Comparison of ENCODE assay signal across 22 cellular contexts in the genomic region with DNA sequence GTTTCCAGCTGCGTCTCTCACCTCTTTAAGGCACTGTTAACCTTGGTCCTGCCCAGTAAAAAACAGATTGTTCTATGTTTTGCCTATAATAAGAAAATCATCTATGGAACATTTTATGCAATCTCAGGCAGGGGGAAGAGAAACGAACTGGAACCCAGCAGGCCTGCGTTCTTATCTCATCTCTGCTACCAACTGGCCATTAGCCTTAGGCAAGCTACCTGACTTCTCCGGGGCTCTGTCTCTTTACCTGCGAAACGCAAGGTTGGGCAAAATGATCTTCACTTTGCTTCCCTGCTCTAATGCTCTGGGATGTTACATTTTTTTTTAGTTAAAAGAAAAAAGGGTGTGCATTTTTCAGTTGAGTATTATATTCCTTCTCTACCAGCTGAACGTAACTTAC.
DNase-seq lines count a peak whose midpoint lies in the region; ATAC-seq and TF ChIP-seq lines count a peak whose summit lies in the region.
"Had no signal": no experiment of that assay in that cellular context is flagged by ENCODE, and none has a peak within 500 bp of the region (broad histone marks: within the 10 kb centered on the region; RNA-seq: fewer than 3 reads in every experiment).

No MANE protein-coding gene starts in this region.

- H3K4me1 ChIP-seq in stomach, result peaks cover 0 to 42% (median 14%) of the 10 kb centered on the region in 4 donors

- H3K36me3 ChIP-seq in stomach, result peaks cover 0 to 7% (median 1%) of the 10 kb centered on the region in 4 donors

- H3K27me3 Mint-ChIP-seq in CD14-positive monocyte (ENCODE audit: low read depth in 3 of 3), result no peaks in the 10 kb centered on the region
- no peaks in the 10 kb centered on the region for H3K27me3 Mint-ChIP-seq in endothelial cell (ENCODE audit: unreplicated experiment)
- H3K27me3 Mint-ChIP-seq in osteocyte (ENCODE audit: unreplicated experiment), result no peaks in the 10 kb centered on the region
- H3K27me3 Mint-ChIP-seq: brain; stimulated activated naive CD8-positive, alpha-beta T cell treated with anti-CD3 and anti-CD28 coated beads, Interleukin-15, Interleukin-2, amounts not matched to agents 100 ng/mL and 50 ng/mL, for 24 hours; T-helper 17 cell; type B pancreatic cell had no signal

- intact Hi-C loops in CD14-positive monocyte (cut with micrococcal nuclease), result no loop called here
- intact Hi-C loops in stomach (cut with DNase I; ENCODE audit: low total_unique reads), result no loop called here

- peak overlapping the region in 6 of 7 donors; percentile 30 to 94 (median 90) for H3K27ac Mint-ChIP-seq in CD14-positive monocyte
- H3K27ac Mint-ChIP-seq in endothelial cell (ENCODE audit: unreplicated experiment), result peak overlapping the region; percentile 74
- peak overlapping the region; percentile 9 for H3K27ac Mint-ChIP-seq in osteocyte (ENCODE audit: unreplicated experiment)
- H3K27ac Mint-ChIP-seq: T-helper 17 cell, type B pancreatic cell had no signal

- WGBS in stomach, 5 donors, result 88 to 91% (median 90%) methylated on average over 7 of the region's 7 CpGs

- H3K27ac ChIP-seq in RWPE1 (no peak overlapping the region), stomach (no peak overlapping the region)
- H3K27ac ChIP-seq: SJCRH30 had no signal

- peaks cover 0 to 12% (median 7%) of the 10 kb centered on the region in 4 donors for H3K9me3 ChIP-seq in stomach

- H3K27me3 ChIP-seq in stomach, result no peaks in the 10 kb centered on the region
- H3K27me3 ChIP-seq: sigmoid colon, SJCRH30 had no signal

- TF ChIP-seq CTCF in CD14-positive monocyte (IDR thresholded peaks at IDR 0.05) (no peak), NB4 (IDR thresholded peaks at IDR 0.05; ENCODE audit: low read depth, low read length) (no peak), endothelial cell (IDR thresholded peaks at IDR 0.05; ENCODE audit: unreplicated experiment) (no peak), osteocyte (IDR thresholded peaks at IDR 0.05) (no peak), RWPE1 (conservative IDR thresholded peaks at IDR 0.05; ENCODE audit: low read depth) (no peak), stomach (IDR thresholded peaks at IDR 0.05) (no peak)

- H3K4me1 Mint-ChIP-seq in CD14-positive monocyte, result peaks cover 55% of the 10 kb centered on the region
- peaks cover 65% of the 10 kb centered on the region for H3K4me1 Mint-ChIP-seq in endothelial cell (ENCODE audit: unreplicated experiment)
- H3K4me1 Mint-ChIP-seq in osteocyte (ENCODE audit: unreplicated experiment), result peaks cover 38% of the 10 kb centered on the region

- DNase-seq in CD14-positive monocyte (ENCODE audit: low spot score) (no peak), NB4 (ENCODE audit: low read depth) (no peak), endothelial cell (ENCODE audit: low spot score) (no peak), osteocyte (ENCODE audit: extremely low spot score, unreplicated experiment) (no peak), RWPE1 (ENCODE audit: low spot score) (no peak), stomach (no peak), HCEC 1CT (no peak)
- DNase-seq: ACHN; activated effector memory CD4-positive, alpha-beta T cell treated with anti-CD3 and anti-CD28 coated beads, Interleukin-2, amount 50 U/mL, for 16 hours; activated T-cell treated with anti-CD3 and anti-CD28 coated beads for 4 hours; DMS53; glutamatergic neuron; NCI-H1417; NCI-H2081; NCI-H774; sigmoid colon; T-helper 17 cell had no signal

- CTCF ChIA-PET in RWPE1 (lab: Yijun Ruan, JAX), result interaction anchor here (0.8 kb wide), 1 partner anchor 32 kb away, joined by 3 read pairs; no protein-coding TSS in a partner anchor

- POLR2A ChIA-PET in RWPE1 (lab: Yijun Ruan, JAX; ENCODE audit: low non-redundant PET), result no interaction called here

- peaks cover 3 to 9% of the 10 kb centered on the region in 2 donors for H3K36me3 Mint-ChIP-seq in CD14-positive monocyte
- H3K36me3 Mint-ChIP-seq in endothelial cell (ENCODE audit: low read depth, unreplicated experiment), result peaks cover 18% of the 10 kb centered on the region
- H3K36me3 Mint-ChIP-seq in osteocyte (ENCODE audit: unreplicated experiment), result peaks cover 15% of the 10 kb centered on the region

- TF ChIP-seq EP300 in stomach (IDR thresholded peaks at IDR 0.05), result no peak

- no peak for ATAC-seq in HG02852 (IDR thresholded peaks at IDR 0.05; ENCODE audit: unreplicated experiment)
- ATAC-seq: T-helper 17 cell had no signal

- no peak for TF ChIP-seq POLR2A in NB4 (IDR thresholded peaks at IDR 0.05; ENCODE audit: extremely low read depth, insufficient read length)
- TF ChIP-seq POLR2A in stomach (IDR thresholded peaks at IDR 0.05), result no peak

- H3K4me3 ChIP-seq in NB4 (ENCODE audit: low read depth, low read length) (peak overlapping the region; percentile 8), stomach (no peak overlapping the region)
- H3K4me3 ChIP-seq: sigmoid colon, SJCRH30 had no signal

- peak overlapping the region in 1 of 2 donors; percentile 68 for H3K4me3 Mint-ChIP-seq in CD14-positive monocyte
- peak overlapping the region; percentile 63 for H3K4me3 Mint-ChIP-seq in endothelial cell (ENCODE audit: unreplicated experiment)
- no peak overlapping the region for H3K4me3 Mint-ChIP-seq in osteocyte (ENCODE audit: unreplicated experiment)
- H3K4me3 Mint-ChIP-seq: brain; stimulated activated naive CD8-positive, alpha-beta T cell treated with anti-CD3 and anti-CD28 coated beads, Interleukin-15, Interleukin-2, amounts not matched to agents 100 ng/mL and 50 ng/mL, for 24 hours; T-helper 17 cell; type B pancreatic cell had no signal

- H3K9me3 Mint-ChIP-seq in CD14-positive monocyte (peaks cover 10 to 23% (median 16%) of the 10 kb centered on the region in 7 donors), endothelial cell (ENCODE audit: unreplicated experiment) (no peaks in the 10 kb centered on the region), osteocyte (ENCODE audit: unreplicated experiment) (peaks cover 4% of the 10 kb centered on the region)

Comparison
In these comparisons a context has a peak if more than half of its experiments do, and no peak if none do; other contexts are left out.
1. H3K27ac Mint-ChIP-seq: peak in every context shown above with its lines; median percentile 90 in CD14-positive monocyte; 74 in endothelial cell; 9 in osteocyte.